ENCODE assay signal across 20 cellular contexts in the genomic region with DNA sequence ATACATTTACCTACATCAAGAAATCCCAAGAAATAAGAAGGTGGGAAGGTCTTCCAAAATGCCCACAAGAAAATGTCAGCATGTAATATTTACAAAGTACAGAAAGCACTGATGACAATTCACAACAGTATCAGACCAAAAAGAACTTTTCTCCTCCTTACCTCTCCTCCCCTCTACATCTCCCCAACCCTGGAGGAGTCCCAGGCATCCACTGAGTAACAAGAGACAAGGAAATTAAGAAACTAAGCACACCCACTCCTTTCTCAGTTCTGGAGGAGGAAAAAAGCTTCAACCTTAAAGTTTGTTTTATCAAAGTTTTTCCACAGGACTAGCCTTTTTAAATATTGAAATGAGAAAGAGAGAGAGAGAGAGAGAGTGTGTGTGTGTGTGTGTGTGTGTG. TPM values are rescaled to one million over a fixed set of nuclear protein-coding genes. Genes with fewer than 3 reads are reported as not detected.
DNase-seq lines count a peak whose midpoint lies in the region; ATAC-seq and TF ChIP-seq lines count a peak whose summit lies in the region.
"Had no signal": no experiment of that assay in that cellular context is flagged by ENCODE, and none has a peak within 500 bp of the region (broad histone marks: within the 10 kb centered on the region; RNA-seq: fewer than 3 reads in every experiment).

No MANE protein-coding gene starts in this region.

- H3K36me3 ChIP-seq in BLaER1 = no peaks in the 10 kb centered on the region

- no peaks in the 10 kb centered on the region for H3K27me3 Mint-ChIP-seq in activated naive CD8-positive, alpha-beta T cell
- H3K27me3 Mint-ChIP-seq in natural killer cell (ENCODE audit: low read depth in 2 of 2) = no peaks in the 10 kb centered on the region

- H3K9ac ChIP-seq in BLaER1 = no peak overlapping the region

- H3K4me1 ChIP-seq in BLaER1 = peaks cover 24% of the 10 kb centered on the region

- peaks cover 13% of the 10 kb centered on the region; the same call in 1 of the 2 replicates for H4K20me1 ChIP-seq in BLaER1

- H3K9me3 ChIP-seq in BLaER1 = no peaks in the 10 kb centered on the region
- H3K9me3 ChIP-seq: body of pancreas had no signal

- no peaks in the 10 kb centered on the region for H3K27me3 ChIP-seq in BLaER1
- H3K27me3 ChIP-seq: body of pancreas had no signal

- H3K4me3 Mint-ChIP-seq in activated naive CD8-positive, alpha-beta T cell = peak overlapping the region; percentile 59
- peak overlapping the region; percentile 43 for H3K4me3 Mint-ChIP-seq in natural killer cell

- H3K4me1 Mint-ChIP-seq in activated naive CD8-positive, alpha-beta T cell (ENCODE audit: low read depth) = peaks cover 33% of the 10 kb centered on the region
- peaks cover 36 to 43% of the 10 kb centered on the region in 2 donors for H3K4me1 Mint-ChIP-seq in natural killer cell

- ATAC-seq in natural killer cell = no peak
- ATAC-seq: body of pancreas had no signal

- H3K27ac Mint-ChIP-seq in activated naive CD8-positive, alpha-beta T cell = no peak overlapping the region
- H3K27ac Mint-ChIP-seq in natural killer cell = peak overlapping the region; percentile 96 to 97
- H3K27ac Mint-ChIP-seq: endodermal cell had no signal

- H3K9me3 Mint-ChIP-seq in activated naive CD8-positive, alpha-beta T cell (ENCODE audit: low read depth) = no peaks in the 10 kb centered on the region
- peaks cover 0 to 3% of the 10 kb centered on the region in 2 donors for H3K9me3 Mint-ChIP-seq in natural killer cell
- H3K9me3 Mint-ChIP-seq: endodermal cell had no signal

- H3K4me2 ChIP-seq in BLaER1 = peak overlapping the region; percentile 89; the same call in 1 of the 2 replicates

- no peaks in the 10 kb centered on the region for H3K36me3 Mint-ChIP-seq in activated naive CD8-positive, alpha-beta T cell
- H3K36me3 Mint-ChIP-seq in natural killer cell = no peaks in the 10 kb centered on the region

- intact Hi-C loops in natural killer cell (cut with micrococcal nuclease) = loop anchor here (5.0 kb wide), 3 partner anchors 92 to 707 kb away; partner anchors contain the start of genes GTF2H1, HPS5 and SAAL1

- DNase-seq in CD1c-positive myeloid dendritic cell (ENCODE audit: extremely low spot score) (peak; percentile 3), natural killer cell (no peak), kidney tubule cell (ENCODE audit: low spot score) (no peak), GM10266 (ENCODE audit: extremely low spot score) (no peak)
- DNase-seq in activated effector memory CD4-positive, alpha-beta T cell treated with anti-CD3 and anti-CD28 coated beads, Interleukin-2, amount 50 U/mL, for 16 hours = no peak
- DNase-seq: activated gamma-delta T cell treated with Interleukin-2 at 50 U/mL for 16 hours; AML-193; body of pancreas; DMS153; endodermal cell; IMR-90; MM.1S; NCI-H146; NCI-H748 treated with DMSO at 0.1 percent for 48 hours; occipital lobe; OCI-M1; SHP77; stimulated activated CD4-positive, alpha-beta T cell treated with anti-CD3 and anti-CD28 coated beads, Interleukin-12 subunit alpha, Interleukin-12 subunit beta, amount 100 ng/mL, for 4 hours had no signal

- TF ChIP-seq CTCF in natural killer cell (IDR thresholded peaks at IDR 0.05) (no peak), GM10266 (IDR thresholded peaks at IDR 0.05; ENCODE audit: control insufficient read depth, insufficient read depth, low read depth, missing control alignments) (no peak)

- no peak overlapping the region for H3K27ac ChIP-seq in BLaER1
- H3K27ac ChIP-seq: body of pancreas had no signal

- H3K4me3 ChIP-seq in BLaER1 = no peak overlapping the region
- H3K4me3 ChIP-seq: body of pancreas had no signal

RNA-seq across cellular contexts. Expression of gene SERGEF, which starts 2.0 kb away (rescaled TPM):
- total RNA-seq in natural killer cell = 10 to 100 TPM; 67.5 to 78.6 (median 69.4) TPM

RNA-seq across cellular contexts. Expression of gene TPH1, which starts 31.2 kb away (rescaled TPM):
- total RNA-seq in natural killer cell = 1 to 10 TPM; 1.1 to 1.4 (median 1.3) TPM
